In the genomic region with DNA sequence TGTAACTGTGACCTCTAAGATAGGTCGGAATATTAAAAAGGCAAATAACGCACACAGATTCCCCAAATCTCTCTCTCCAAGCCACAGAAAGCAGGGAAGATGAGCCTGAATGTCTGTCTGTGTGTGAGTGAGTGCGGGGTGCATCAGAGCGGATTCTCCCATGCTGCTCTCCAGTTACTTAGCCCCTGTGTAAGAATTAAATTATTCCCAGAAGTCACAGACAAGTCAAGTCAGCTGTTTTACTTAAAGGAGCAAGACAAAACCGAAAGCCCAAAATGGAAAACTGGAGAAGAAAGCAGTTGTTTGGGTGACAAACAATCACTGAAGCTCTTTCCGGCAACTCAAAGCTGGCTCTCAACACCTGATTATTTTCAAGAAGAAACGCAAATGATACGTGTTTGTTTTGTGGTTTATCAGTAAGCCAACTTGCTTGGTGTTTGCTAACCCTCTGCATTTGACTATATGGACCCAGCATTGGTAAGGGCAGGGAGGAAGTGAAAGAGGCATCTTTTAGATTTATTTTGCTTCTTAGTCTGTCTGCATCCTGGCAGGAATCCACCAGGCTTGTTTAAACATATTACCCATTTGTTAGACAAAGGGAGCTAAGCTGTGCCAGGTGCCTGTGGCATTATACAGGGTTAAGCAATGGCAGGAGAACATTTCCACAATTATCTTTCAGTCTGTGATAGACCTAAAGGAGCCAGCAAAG, we compare ENCODE assay signal across 8 cellular contexts.
DNase-seq lines count a peak whose midpoint lies in the region; ATAC-seq, FAIRE-seq and TF ChIP-seq lines count a peak whose summit lies in the region.

No MANE protein-coding gene starts in this region.

- DNase-seq in NCI-H748 (lab: John Stamatoyannopoulos, UW; ENCODE audit: unreplicated experiment): peak; percentile 97
- no peak for DNase-seq in keratinocyte (ENCODE audit: low read depth, low spot score)
- no peak for DNase-seq in GF-D8 (lab: John Stamatoyannopoulos, UW)
- DNase-seq in activated T-helper 2 cell treated with anti-CD3 and anti-CD28 coated beads, Interferon-gamma antibody, Interleukin-2, Interleukin-4, amounts not matched to agents 10 μg/mL and 5 μg/mL and 100 μg/mL, durations not matched to agents 14 hours and 24 hours and 36 hours (ENCODE audit: low spot score): no peak

- peak overlapping the region in 2 of 3 experiments; percentile 19 to 39 for H3K4me3 ChIP-seq in keratinocyte (ENCODE audit: control insufficient read depth in 2 of 3, extremely low read depth in 1 of 3, insufficient read depth in 2 of 3, low read depth in 1 of 3, low read length in 3 of 3)

- peak; percentile 94 for FAIRE-seq in keratinocyte (lab: Jason Lieb, UNC)

- peak overlapping the region; percentile 83 for H2AFZ ChIP-seq in keratinocyte (ENCODE audit: control insufficient read depth, low read length)

- H3K36me3 ChIP-seq in keratinocyte (ENCODE audit: control insufficient read depth in 2 of 2, extremely low read depth in 1 of 2, insufficient read depth in 2 of 2, low read length in 2 of 2): no peaks in the 10 kb centered on the region

- peak overlapping the region; percentile 53 for H3K27ac ChIP-seq in keratinocyte (ENCODE audit: control insufficient read depth, insufficient read depth, low read length)

- peak overlapping the region; percentile 77 for H3K4me2 ChIP-seq in keratinocyte (ENCODE audit: control insufficient read depth, extremely low read depth, insufficient read depth, low read depth, low read length)

- no peaks in the 10 kb centered on the region for H4K20me1 ChIP-seq in keratinocyte (ENCODE audit: control insufficient read depth, extremely low read depth, insufficient read depth, low read length)

- H3K27me3 ChIP-seq in keratinocyte (ENCODE audit: control insufficient read depth, extremely low read depth, insufficient read depth, low read length): no peaks in the 10 kb centered on the region

- H3K27me3 Mint-ChIP-seq in activated T-helper 2 cell treated with anti-CD3 and anti-CD28 coated beads, Interferon-gamma antibody, Interleukin-2, Interleukin-4, amounts not matched to agents 10 μg/mL and 5 μg/mL and 100 μg/mL, durations not matched to agents 14 hours and 24 hours and 36 hours (ENCODE audit: low read depth): no peaks in the 10 kb centered on the region

- H3K9ac ChIP-seq in keratinocyte (ENCODE audit: control insufficient read depth, extremely low read depth, insufficient read depth, low read length): peak overlapping the region; percentile 42

- H3K36me3 Mint-ChIP-seq in activated T-helper 2 cell treated with anti-CD3 and anti-CD28 coated beads, Interferon-gamma antibody, Interleukin-2, Interleukin-4, amounts not matched to agents 10 μg/mL and 5 μg/mL and 100 μg/mL, durations not matched to agents 14 hours and 24 hours and 36 hours (ENCODE audit: low read depth): no peaks in the 10 kb centered on the region

- dilution Hi-C loops in keratinocyte (cut with MboI; ENCODE audit: extremely low pct_ligation_motif_present, low sequenced_read_pairs): no loop called here

- no peak for TF ChIP-seq CTCF in keratinocyte (optimal IDR thresholded peaks at IDR 0.05 in 1 of 3, IDR thresholded peaks at IDR 0.05 in 1 of 3, conservative IDR thresholded peaks at IDR 0.05 in 1 of 3; ENCODE audit: extremely low read depth in 1 of 3, insufficient read depth in 2 of 3, low read length in 3 of 3)

- H3K4me3 Mint-ChIP-seq in activated T-helper 2 cell treated with anti-CD3 and anti-CD28 coated beads, Interferon-gamma antibody, Interleukin-2, Interleukin-4, amounts not matched to agents 10 μg/mL and 5 μg/mL and 100 μg/mL, durations not matched to agents 14 hours and 24 hours and 36 hours (ENCODE audit: low read depth): no peak overlapping the region

- no peaks in the 10 kb centered on the region for H3K79me2 ChIP-seq in keratinocyte (ENCODE audit: control insufficient read depth, insufficient read depth, low read length)

- intact Hi-C loops in activated T-helper 2 cell treated with anti-CD3 and anti-CD28 coated beads, Interferon-gamma antibody, Interleukin-2, Interleukin-4, amounts not matched to agents 10 μg/mL and 5 μg/mL and 100 μg/mL, durations not matched to agents 14 hours and 24 hours and 36 hours (cut with micrococcal nuclease): no loop called here

- H3K4me1 ChIP-seq in keratinocyte (ENCODE audit: control insufficient read depth, extremely low read depth, insufficient read depth, low read length): peaks cover 27% of the 10 kb centered on the region

- no peaks in the 10 kb centered on the region for H3K9me3 ChIP-seq in keratinocyte (ENCODE audit: control insufficient read depth, low read depth, low read length)

- no peaks in the 10 kb centered on the region for H3K9me3 Mint-ChIP-seq in activated T-helper 2 cell treated with anti-CD3 and anti-CD28 coated beads, Interferon-gamma antibody, Interleukin-2, Interleukin-4, amounts not matched to agents 10 μg/mL and 5 μg/mL and 100 μg/mL, durations not matched to agents 14 hours and 24 hours and 36 hours

- ATAC-seq in GM19395 (IDR thresholded peaks at IDR 0.05; ENCODE audit: unreplicated experiment) (peak; percentile 85), HG03432 (IDR thresholded peaks at IDR 0.05; ENCODE audit: unreplicated experiment) (peak; percentile 97), GM19328 (IDR thresholded peaks at IDR 0.05; ENCODE audit: unreplicated experiment) (no peak), HG02970 (IDR thresholded peaks at IDR 0.05; ENCODE audit: low FRiP score, unreplicated experiment) (no peak)

- H3K4me1 Mint-ChIP-seq in activated T-helper 2 cell treated with anti-CD3 and anti-CD28 coated beads, Interferon-gamma antibody, Interleukin-2, Interleukin-4, amounts not matched to agents 10 μg/mL and 5 μg/mL and 100 μg/mL, durations not matched to agents 14 hours and 24 hours and 36 hours (ENCODE audit: low read depth): peaks cover 7% of the 10 kb centered on the region

- H3K27ac Mint-ChIP-seq in activated T-helper 2 cell treated with anti-CD3 and anti-CD28 coated beads, Interferon-gamma antibody, Interleukin-2, Interleukin-4, amounts not matched to agents 10 μg/mL and 5 μg/mL and 100 μg/mL, durations not matched to agents 14 hours and 24 hours and 36 hours: no peak overlapping the region

- no peaks in the 10 kb centered on the region for H3K9me1 ChIP-seq in keratinocyte (ENCODE audit: control insufficient read depth, extremely low read depth, insufficient read depth, low read length)

Comparison
In these comparisons a context has a peak if more than half of its experiments do, and no peak if none do; other contexts are left out.
1. ATAC-seq: peak in GM19395 (single experiment) and HG03432 (single experiment); none in GM19328 (single experiment) and HG02970 (single experiment).